ENCODE assay signal across 8 cellular contexts in the genomic region with DNA sequence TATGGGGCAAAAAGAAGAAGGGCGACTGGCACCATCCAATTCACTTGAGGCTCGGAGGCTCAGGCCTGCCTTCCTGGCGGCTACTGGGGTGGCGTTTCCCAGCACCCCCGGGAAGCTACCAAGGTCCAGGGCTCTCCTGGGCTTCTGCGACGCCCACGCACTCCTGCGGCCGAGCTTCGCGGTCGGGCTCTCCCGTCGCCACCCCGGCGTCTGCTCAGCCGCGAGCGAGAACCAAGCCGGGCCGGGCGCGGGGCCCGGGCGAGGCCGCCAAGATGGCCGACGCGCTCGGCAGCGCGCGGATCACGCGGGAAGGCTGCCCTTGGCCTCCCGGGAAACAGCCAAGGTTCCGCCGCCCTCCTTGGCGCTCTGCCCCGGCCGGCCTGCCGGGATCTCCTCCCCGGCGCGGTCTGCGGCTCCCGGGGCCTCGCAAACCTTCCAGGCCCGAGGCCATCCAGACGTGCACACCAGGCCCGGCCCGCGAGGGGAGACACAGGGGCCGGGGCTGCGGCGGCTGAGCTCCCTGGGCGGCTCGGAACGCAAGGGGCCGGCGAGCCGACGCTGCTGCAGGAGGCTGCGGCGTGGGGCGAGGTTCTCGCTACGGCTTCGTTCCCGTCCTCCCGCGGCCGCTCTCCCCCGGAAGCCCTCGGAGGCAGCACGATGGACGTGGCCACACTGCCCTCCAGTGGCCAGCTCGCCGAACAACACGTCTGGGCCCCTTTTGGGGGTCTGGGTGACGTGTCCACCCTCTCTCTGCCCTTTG. TPM values are rescaled to one million over a fixed set of nuclear protein-coding genes. Genes with fewer than 3 reads are reported as not detected.
DNase-seq lines count a peak whose midpoint lies in the region; ATAC-seq and TF ChIP-seq lines count a peak whose summit lies in the region.

No MANE protein-coding gene starts in this region.

- DNase-seq in Calu3 (peak; percentile 90), activated T-cell treated with anti-CD3 and anti-CD28 coated beads for 48 hours (ENCODE audit: low read depth) (peak; percentile 89), epithelial cell of proximal tubule (ENCODE audit: low read depth) (no peak)
- DNase-seq in stimulated activated CD8-positive, alpha-beta memory T cell treated with anti-CD3 and anti-CD28 coated beads, Interleukin-4, amount 100 ng/mL, for 48 hours: peak; percentile 96

- H3K79me2 ChIP-seq in OCI-LY3 (ENCODE audit: low read length): peaks cover 13% of the 10 kb centered on the region

- H3K36me3 Mint-ChIP-seq in Calu3 (ENCODE audit: insufficient read depth, unreplicated experiment): peaks cover 32% of the 10 kb centered on the region

- intact Hi-C loops in Calu3 (cut with micrococcal nuclease; ENCODE audit: unreplicated experiment): loop anchor here (1.0 kb wide), 1 partner anchor 568 kb away; no protein-coding TSS in a partner anchor

- H3K27me3 ChIP-seq in HUES6 (ENCODE audit: control insufficient read depth, insufficient read depth, low read length): no peaks in the 10 kb centered on the region
- no peaks in the 10 kb centered on the region for H3K27me3 ChIP-seq in OCI-LY3 (ENCODE audit: low read depth, low read length)
- no peaks in the 10 kb centered on the region for H3K27me3 ChIP-seq in mucosa of stomach (ENCODE audit: control insufficient read depth, insufficient read depth, low read length)

- H3K9me3 Mint-ChIP-seq in Calu3 (ENCODE audit: low read depth, unreplicated experiment): no peaks in the 10 kb centered on the region

- H3K4me2 ChIP-seq in OCI-LY3 (ENCODE audit: low read length): peak overlapping the region; percentile 91

- H2AFZ ChIP-seq in OCI-LY3 (ENCODE audit: low read depth, low read length): peak overlapping the region; percentile 59; the same call in 1 of the 2 replicates

- peak; percentile 47 for ATAC-seq in GM21381 (IDR thresholded peaks at IDR 0.05; ENCODE audit: unreplicated experiment)

- H3K4me3 ChIP-seq in HUES6 (ENCODE audit: low read depth, low read length) (peak overlapping the region; percentile 57), OCI-LY3 (ENCODE audit: low read length) (peak overlapping the region; percentile 76), epithelial cell of proximal tubule (ENCODE audit: low read depth, low read length) (peak overlapping the region; percentile 60), mucosa of stomach (ENCODE audit: low read length) (peak overlapping the region; percentile 6)

- peak overlapping the region; percentile 96 for H3K27ac ChIP-seq in HUES6 (ENCODE audit: low read depth, low read length)
- H3K27ac ChIP-seq in OCI-LY3 (ENCODE audit: low read length): peak overlapping the region; percentile 87

- no peaks in the 10 kb centered on the region for H4K20me1 ChIP-seq in OCI-LY3 (ENCODE audit: insufficient read depth, low read length)

- H3K9ac ChIP-seq in HUES6 (ENCODE audit: low read length): peak overlapping the region; percentile 95
- peak overlapping the region; percentile 85 for H3K9ac ChIP-seq in OCI-LY3 (ENCODE audit: low read length)
- H3K9ac ChIP-seq in mucosa of stomach (ENCODE audit: low read length): peak overlapping the region; percentile 72

- H3K4me1 Mint-ChIP-seq in Calu3 (ENCODE audit: low read depth, unreplicated experiment): peaks cover 24% of the 10 kb centered on the region

- H3K4me3 Mint-ChIP-seq in Calu3 (ENCODE audit: low read depth, unreplicated experiment): peak overlapping the region; percentile 59

- H3K4me1 ChIP-seq in HUES6 (ENCODE audit: control insufficient read depth, insufficient read depth, low read length): peaks cover 62% of the 10 kb centered on the region
- peaks cover 55% of the 10 kb centered on the region for H3K4me1 ChIP-seq in OCI-LY3 (ENCODE audit: low read length)
- H3K4me1 ChIP-seq in mucosa of stomach (ENCODE audit: control insufficient read depth, insufficient read depth, low read length): peaks cover 56% of the 10 kb centered on the region

- peak overlapping the region; percentile 87 for H3K27ac Mint-ChIP-seq in Calu3 (ENCODE audit: unreplicated experiment)

- BruUV-seq in Calu3 (replicated peaks; lab: Mats Ljungman, UMichigan): no TSS peak

- CTCF ChIA-PET in Calu3 (lab: Charles Lee): interaction anchor here (0.6 to 3.7 kb wide), 14 partner anchors 10 to 934 kb away, joined by 3 to 20 read pairs (median 4); a partner anchor contains a TSS

- peak; percentile 92 for TF ChIP-seq CTCF in Calu3 (IDR thresholded peaks at IDR 0.05; ENCODE audit: unreplicated experiment)
- TF ChIP-seq CTCF in OCI-LY3 (IDR thresholded peaks at IDR 0.05; ENCODE audit: low read depth, low read length): peak; percentile 85
- peak; percentile 87 for TF ChIP-seq CTCF in epithelial cell of proximal tubule (conservative IDR thresholded peaks at IDR 0.05; ENCODE audit: low read depth, low read length)

- H3K27me3 Mint-ChIP-seq in Calu3 (ENCODE audit: unreplicated experiment): no peaks in the 10 kb centered on the region

- no peaks in the 10 kb centered on the region for H3K9me3 ChIP-seq in HUES6 (ENCODE audit: control insufficient read depth, insufficient read depth, low read depth, low read length)
- no peaks in the 10 kb centered on the region for H3K9me3 ChIP-seq in OCI-LY3 (ENCODE audit: insufficient read depth, low read length)
- H3K9me3 ChIP-seq in mucosa of stomach (ENCODE audit: control insufficient read depth, low read length): no peaks in the 10 kb centered on the region

- H3K36me3 ChIP-seq in HUES6 (ENCODE audit: control insufficient read depth, insufficient read depth, low read length) (no peaks in the 10 kb centered on the region), OCI-LY3 (replicated peaks; ENCODE audit: low read depth, low read length) (no peaks in the 10 kb centered on the region), mucosa of stomach (ENCODE audit: control insufficient read depth, insufficient read depth, low read length) (no peaks in the 10 kb centered on the region)

RNA-seq across cellular contexts. Expression of a gene that starts 23.5 kb away (rescaled TPM):
- total RNA-seq in Calu3 (2022) (208 and 240 TPM in 2 replicates), epithelial cell of proximal tubule (87.0 and 142 TPM in 2 replicates)

Comparison
In these comparisons a context has a peak if more than half of its experiments do, and no peak if none do; other contexts are left out.
1. H3K4me3 ChIP-seq: peak in every context shown above with its lines; median percentile 76 in OCI-LY3; 60 in epithelial cell of proximal tubule; 57 in HUES6; 6 in mucosa of stomach.